Comparison of ENCODE assay signal across 10 cellular contexts in genomic region chr6:135322427-135323201, GRCh38.
DNase-seq lines count a peak whose midpoint lies in the region; ATAC-seq and TF ChIP-seq lines count a peak whose summit lies in the region.
"Had no signal": no experiment of that assay in that cellular context is flagged by ENCODE, and none has a peak within 500 bp of the region (broad histone marks: within the 10 kb centered on the region; RNA-seq: fewer than 3 reads in every experiment).

No MANE protein-coding gene starts in this region.

- H3K9me3 ChIP-seq in ovary: no peaks in the 10 kb centered on the region

- peak; percentile 87 for ATAC-seq in GM18867 (IDR thresholded peaks at IDR 0.05; ENCODE audit: unreplicated experiment)
- peak; percentile 55 for ATAC-seq in GM21619 (IDR thresholded peaks at IDR 0.05; ENCODE audit: unreplicated experiment)
- ATAC-seq in HG03469 (IDR thresholded peaks at IDR 0.05; ENCODE audit: unreplicated experiment): peak; percentile 42

- no peaks in the 10 kb centered on the region for H3K27me3 ChIP-seq in ovary

- no peak overlapping the region for H3K27ac ChIP-seq in ovary
- H3K27ac ChIP-seq: SK-N-MC had no signal

- H3K4me1 Mint-ChIP-seq in immature natural killer cell: peaks cover 17 to 30% of the 10 kb centered on the region in 2 donors

- H3K9me3 Mint-ChIP-seq in immature natural killer cell: peaks cover 0 to 2% (median 0%) of the 10 kb centered on the region in 6 donors

- H3K36me3 Mint-ChIP-seq in immature natural killer cell: peaks cover 0 to 7% (median 3%) of the 10 kb centered on the region in 3 donors

- peaks cover 4% of the 10 kb centered on the region for H3K4me1 ChIP-seq in ovary (ENCODE audit: insufficient read depth)

- TF ChIP-seq POLR2A in ovary (IDR thresholded peaks at IDR 0.05): no peak

- intact Hi-C loops in ovary (cut with DNase I): no loop called here

- no peak for TF ChIP-seq CTCF in ovary (IDR thresholded peaks at IDR 0.05)

- peak overlapping the region; percentile 30 to 78 (median 66) for H3K4me3 Mint-ChIP-seq in immature natural killer cell

- peaks cover 0 to 4% (median 0%) of the 10 kb centered on the region in 3 donors for H3K27me3 Mint-ChIP-seq in immature natural killer cell (ENCODE audit: low read depth in 3 of 3)

- DNase-seq in immature natural killer cell (no peak), ovary (no peak), NCI-H2227 treated with DMSO at 0.1 percent for 48 hours (lab: John Stamatoyannopoulos, UW) (no peak), D341Med (ENCODE audit: low spot score) (no peak)
- DNase-seq in activated naive CD4-positive, alpha-beta T cell treated with Interleukin-2 at 50 U/mL for 16 hours: no peak
- DNase-seq: occipital lobe had no signal

- TF ChIP-seq EP300 in ovary (IDR thresholded peaks at IDR 0.05): no peak

- peak overlapping the region in 4 of 6 donors; percentile 7 to 62 (median 28) for H3K27ac Mint-ChIP-seq in immature natural killer cell

- no peak overlapping the region for H3K4me3 ChIP-seq in ovary
- H3K4me3 ChIP-seq: SK-N-MC had no signal

- WGBS in ovary, 3 donors: 18 to 37% (median 25%) methylated on average over 3 of the region's 3 CpGs

- H3K36me3 ChIP-seq in ovary: no peaks in the 10 kb centered on the region
